In genomic region chr2:240437181-240437860, GRCh38 we compare ENCODE assay signal across 9 cellular contexts. TPM values are rescaled to one million over a fixed set of nuclear protein-coding genes. Genes with fewer than 3 reads are reported as not detected.
DNase-seq lines count a peak whose midpoint lies in the region; ATAC-seq and TF ChIP-seq lines count a peak whose summit lies in the region.
"Had no signal": no experiment of that assay in that cellular context is flagged by ENCODE, and none has a peak within 500 bp of the region (broad histone marks: within the 10 kb centered on the region; RNA-seq: fewer than 3 reads in every experiment).

No MANE protein-coding gene starts in this region.

- H3K27me3 ChIP-seq in dorsolateral prefrontal cortex, result no peaks in the 10 kb centered on the region
- H3K27me3 ChIP-seq: body of pancreas had no signal

- H3K27ac ChIP-seq in dorsolateral prefrontal cortex (peak overlapping the region in 42 of 59 donors; percentile 2 to 91 (median 76)), urinary bladder (ENCODE audit: low read depth) (no peak overlapping the region)

- no peaks in the 10 kb centered on the region for H3K9me3 Mint-ChIP-seq in activated naive CD8-positive, alpha-beta T cell treated with anti-CD3 and anti-CD28 coated beads, Interleukin-2, amount 10 ng/mL, durations not matched to agents 7 days and 5 days
- no peaks in the 10 kb centered on the region for H3K9me3 Mint-ChIP-seq in activated naive CD8-positive, alpha-beta T cell treated with anti-CD3 and anti-CD28 coated beads, Interleukin-2, amount 50 U/mL, for 24 hours

- DNase-seq in activated naive CD8-positive, alpha-beta T cell treated with anti-CD3 and anti-CD28 coated beads, Interleukin-2, amount 10 ng/mL, durations not matched to agents 7 days and 5 days, result peak; percentile 34
- DNase-seq in activated naive CD8-positive, alpha-beta T cell treated with anti-CD3 and anti-CD28 coated beads, Interleukin-2, amount 50 U/mL, for 24 hours, result no peak
- DNase-seq in dorsolateral prefrontal cortex, result peak in 4 of 10 donors; percentile 25 to 42 (median 40)
- peak in 2 of 3 donors; percentile 29 to 48 for DNase-seq in mucosa of descending colon
- DNase-seq in C1 segment of cervical spinal cord (lab: John Stamatoyannopoulos, UW), result no peak
- no peak for DNase-seq in stimulated activated CD4-positive, alpha-beta T cell treated with anti-CD3 and anti-CD28 coated beads, Interleukin-1b, Interleukin-23, amount 100 ng/mL, for 48 hours

- no peak overlapping the region for H3K4me3 Mint-ChIP-seq in activated naive CD8-positive, alpha-beta T cell treated with anti-CD3 and anti-CD28 coated beads, Interleukin-2, amount 10 ng/mL, durations not matched to agents 7 days and 5 days
- H3K4me3 Mint-ChIP-seq in activated naive CD8-positive, alpha-beta T cell treated with anti-CD3 and anti-CD28 coated beads, Interleukin-2, amount 50 U/mL, for 24 hours, result no peak overlapping the region

- H3K4me3 ChIP-seq in dorsolateral prefrontal cortex (peak overlapping the region in 58 of 59 donors; percentile 47 to 89 (median 77)), mucosa of descending colon (no peak overlapping the region), urinary bladder (ENCODE audit: low read depth, low read length) (peak overlapping the region; percentile 66)

- H3K27me3 Mint-ChIP-seq in activated naive CD8-positive, alpha-beta T cell treated with anti-CD3 and anti-CD28 coated beads, Interleukin-2, amount 10 ng/mL, durations not matched to agents 7 days and 5 days, result peaks cover 16% of the 10 kb centered on the region
- peaks cover 25% of the 10 kb centered on the region for H3K27me3 Mint-ChIP-seq in activated naive CD8-positive, alpha-beta T cell treated with anti-CD3 and anti-CD28 coated beads, Interleukin-2, amount 50 U/mL, for 24 hours

- TF ChIP-seq CTCF in dorsolateral prefrontal cortex (IDR thresholded peaks at IDR 0.05 in 54 of 56, conservative IDR thresholded peaks at IDR 0.05 in 2 of 56; ENCODE audit: low read depth in 1 of 56, partially characterized antibody in 56 of 56), result no peak
- TF ChIP-seq CTCF in mucosa of descending colon (IDR thresholded peaks at IDR 0.05), result no peak

- 81% methylated on average over 12 of the region's 12 CpGs for WGBS in urinary bladder

- H3K27ac Mint-ChIP-seq in activated naive CD8-positive, alpha-beta T cell treated with anti-CD3 and anti-CD28 coated beads, Interleukin-2, amount 10 ng/mL, durations not matched to agents 7 days and 5 days, result no peak overlapping the region
- H3K27ac Mint-ChIP-seq in activated naive CD8-positive, alpha-beta T cell treated with anti-CD3 and anti-CD28 coated beads, Interleukin-2, amount 50 U/mL, for 24 hours, result no peak overlapping the region

- peaks cover 15% of the 10 kb centered on the region for H3K4me1 ChIP-seq in mucosa of descending colon (ENCODE audit: low read depth)
- H3K4me1 ChIP-seq in urinary bladder (ENCODE audit: insufficient read depth), result no peaks in the 10 kb centered on the region

- POLR2A ChIA-PET in activated naive CD8-positive, alpha-beta T cell treated with anti-CD3 and anti-CD28 coated beads, Interleukin-2, amount 10 ng/mL, durations not matched to agents 7 days and 5 days (lab: Charles Lee), result interaction anchor here (1.1 kb wide), 1 partner anchor 287 kb away, joined by 3 read pairs; no protein-coding TSS in a partner anchor

- H3K4me1 Mint-ChIP-seq in activated naive CD8-positive, alpha-beta T cell treated with anti-CD3 and anti-CD28 coated beads, Interleukin-2, amount 10 ng/mL, durations not matched to agents 7 days and 5 days, result peaks cover 5% of the 10 kb centered on the region
- peaks cover 9% of the 10 kb centered on the region for H3K4me1 Mint-ChIP-seq in activated naive CD8-positive, alpha-beta T cell treated with anti-CD3 and anti-CD28 coated beads, Interleukin-2, amount 50 U/mL, for 24 hours

- no peaks in the 10 kb centered on the region for H3K36me3 Mint-ChIP-seq in activated naive CD8-positive, alpha-beta T cell treated with anti-CD3 and anti-CD28 coated beads, Interleukin-2, amount 10 ng/mL, durations not matched to agents 7 days and 5 days
- H3K36me3 Mint-ChIP-seq in activated naive CD8-positive, alpha-beta T cell treated with anti-CD3 and anti-CD28 coated beads, Interleukin-2, amount 50 U/mL, for 24 hours (ENCODE audit: low read depth), result no peaks in the 10 kb centered on the region

- H3K36me3 ChIP-seq in mucosa of descending colon (ENCODE audit: low read depth), result no peaks in the 10 kb centered on the region
- no peaks in the 10 kb centered on the region for H3K36me3 ChIP-seq in urinary bladder (ENCODE audit: insufficient read depth)

- H3K9me3 ChIP-seq in mucosa of descending colon, result no peaks in the 10 kb centered on the region
- H3K9me3 ChIP-seq: body of pancreas had no signal

- no peak for ATAC-seq in activated naive CD8-positive, alpha-beta T cell treated with anti-CD3 and anti-CD28 coated beads, Interleukin-2, amount 10 ng/mL, durations not matched to agents 7 days and 5 days (ENCODE audit: low read depth)
- ATAC-seq in activated naive CD8-positive, alpha-beta T cell treated with anti-CD3 and anti-CD28 coated beads, Interleukin-2, amount 50 U/mL, for 24 hours, result no peak
- no peak for ATAC-seq in mucosa of descending colon
- ATAC-seq in GM18498 (IDR thresholded peaks at IDR 0.05; ENCODE audit: unreplicated experiment), result no peak

- intact Hi-C loops in dorsolateral prefrontal cortex (cut with DNase I) (loop anchor here (5.0 to 10.0 kb wide), 4 partner anchors 95 to 383 kb away; partner anchors contain the start of gene OR6B3 (in 1 of the 2)), mucosa of descending colon (cut with DNase I, micrococcal nuclease) (no loop called here)

RNA-seq across cellular contexts. Expression of gene GPC1, which starts 1.9 kb away (rescaled TPM):
- 1 to 10 TPM; 3.4 to 4.7 TPM for total RNA-seq in activated naive CD8-positive, alpha-beta T cell treated with anti-CD3 and anti-CD28 coated beads, Interleukin-2, amount 10 ng/mL, durations not matched to agents 7 days and 5 days
- total RNA-seq in dorsolateral prefrontal cortex, result 100 to 1,000 TPM in 94 of 120 experiments, 10 to 100 TPM in 26; 67.1 to 206 (median 116) TPM
- 10 to 100 TPM; 12.4 to 29.2 (median 15.4) TPM for total RNA-seq in mucosa of descending colon
- total RNA-seq in urinary bladder, result 21.1 TPM
- polyA plus RNA-seq in urinary bladder, result 53.8 TPM

Comparison
In these comparisons a context has a peak if more than half of its experiments do, and no peak if none do; other contexts are left out.
1. DNase-seq: peak in activated naive CD8-positive, alpha-beta T cell treated with anti-CD3 and anti-CD28 coated beads, Interleukin-2, amount 10 ng/mL, durations not matched to agents 7 days and 5 days (single experiment) and mucosa of descending colon (2 of 3); none in activated naive CD8-positive, alpha-beta T cell treated with anti-CD3 and anti-CD28 coated beads, Interleukin-2, amount 50 U/mL, for 24 hours (single experiment), C1 segment of cervical spinal cord (0 of 14) and stimulated activated CD4-positive, alpha-beta T cell treated with anti-CD3 and anti-CD28 coated beads, Interleukin-1b, Interleukin-23, amount 100 ng/mL, for 48 hours (single experiment).
2. intact Hi-C loops: an anchor here in dorsolateral prefrontal cortex (5.0 to 10.0 kb wide); none called in mucosa of descending colon.